In the genomic region with DNA sequence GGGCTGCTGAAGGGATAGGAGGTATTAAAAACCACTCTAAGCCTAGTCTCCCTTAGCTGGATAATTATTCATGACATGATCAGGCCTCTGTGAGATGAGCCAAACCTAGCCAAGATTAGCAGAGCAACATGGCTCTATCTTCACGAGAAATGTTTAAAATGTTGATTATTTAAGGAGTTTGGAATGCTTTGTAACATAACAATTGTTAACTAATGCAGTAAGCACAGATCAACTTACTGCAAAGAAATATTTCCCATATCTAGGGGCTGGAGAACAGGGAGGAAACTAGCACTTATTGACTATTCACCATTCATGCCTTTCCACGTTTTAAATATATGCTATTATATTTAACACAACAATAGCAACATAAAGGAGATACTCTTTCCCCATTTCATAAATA, we compare ENCODE assay signal across 21 cellular contexts.
A peak's percentile ranks its signal among the peaks of the same experiment; 100 is the strongest.
DNase-seq lines count a peak whose midpoint lies in the region; TF ChIP-seq lines count a peak whose summit lies in the region.
"Had no signal": no experiment of that assay in that cellular context is flagged by ENCODE, and none has a peak within 500 bp of the region (broad histone marks: within the 10 kb centered on the region; RNA-seq: fewer than 3 reads in every experiment).

No MANE protein-coding gene starts in this region.

- 2 to 7% (median 6%) methylated on average over 2 of the region's 2 CpGs for whole genome bisulfite sequencing in ovary, 3 donors

- TF ChIP-seq CTCF in breast epithelium (IDR thresholded peaks at IDR 0.05) (no peak), ovary (IDR thresholded peaks at IDR 0.05) (no peak)

- peak overlapping the region; percentile 41 to 48 for H3K27ac ChIP-seq in breast epithelium
- H3K27ac ChIP-seq in ovary: no peak overlapping the region

- intact Hi-C loops in breast epithelium (cut with DNase I; ENCODE audit: low total_unique reads): no loop called here
- intact Hi-C loops in ovary (cut with DNase I): no loop called here

- TF ChIP-seq EP300 in ovary (IDR thresholded peaks at IDR 0.05): no peak

- no peaks in the 10 kb centered on the region for H3K4me1 ChIP-seq in breast epithelium
- no peaks in the 10 kb centered on the region for H3K4me1 ChIP-seq in ovary (ENCODE audit: insufficient read depth)
- H3K4me1 ChIP-seq: Caco-2 had no signal

- no peak for TF ChIP-seq POLR2A in breast epithelium (IDR thresholded peaks at IDR 0.05)
- no peak for TF ChIP-seq POLR2A in ovary (IDR thresholded peaks at IDR 0.05)

- H3K4me3 ChIP-seq in breast epithelium (no peak overlapping the region), ovary (no peak overlapping the region)

- H3K36me3 ChIP-seq in breast epithelium: no peaks in the 10 kb centered on the region
- no peaks in the 10 kb centered on the region for H3K36me3 ChIP-seq in ovary

- peak; percentile 16 for DNase-seq in NCI-H82 (lab: John Stamatoyannopoulos, UW)
- no peak for DNase-seq in NCI-H82 treated with DMSO at 0.1 percent for 48 hours (lab: John Stamatoyannopoulos, UW; ENCODE audit: unreplicated experiment)
- no peak for DNase-seq in breast epithelium (ENCODE audit: low spot score in 2 of 2)
- peak; percentile 28 for DNase-seq in iris pigment epithelial cell (ENCODE audit: low read depth)
- no peak for DNase-seq in glomerular visceral epithelial cell (ENCODE audit: extremely low spot score)
- no peak for DNase-seq in stimulated activated CD4-positive, alpha-beta T cell treated with anti-CD3 and anti-CD28 coated beads, Interleukin-2, amount 100 ng/mL, for 48 hours
- no peak for DNase-seq in ovary
- no peak for DNase-seq in hypothalamus (lab: John Stamatoyannopoulos, UW)
- DNase-seq: 8988T; activated CD4-positive, CD25-positive, alpha-beta regulatory T cell treated with anti-CD3 and anti-CD28 coated beads, Interleukin-2, amount 50 U/mL, for 72 hours; activated CD8-positive, alpha-beta T cell treated with anti-CD3 and anti-CD28 coated beads, Interleukin-2, amount 10 ng/mL, durations not matched to agents 7 days and 5 days; activated naive CD4-positive, alpha-beta T cell treated with Interleukin-2 at 50 U/mL for 16 hours; activated T-cell treated with anti-CD3 and anti-CD28 coated beads, Interleukin-2, amount 50 U/mL, for 1 hour; anterior cingulate cortex; Caco-2; hippocampal formation; islet precursor cell; naive thymus-derived CD8-positive, alpha-beta T cell; NCI-H1105 treated with DMSO at 0.1 percent for 48 hours; NCI-H510A; stimulated activated naive CD8-positive, alpha-beta T cell treated with anti-CD3 and anti-CD28 coated beads, Interleukin-15, amount 100 ng/mL, for 72 hours had no signal

- H3K27me3 ChIP-seq in breast epithelium: no peaks in the 10 kb centered on the region
- H3K27me3 ChIP-seq in ovary: no peaks in the 10 kb centered on the region

- H3K9me3 ChIP-seq in breast epithelium: peaks cover 5 to 8% of the 10 kb centered on the region in 2 donors
- H3K9me3 ChIP-seq in ovary: no peaks in the 10 kb centered on the region
- H3K9me3 ChIP-seq: Caco-2 had no signal

Comparison
In these comparisons a context has a peak if more than half of its experiments do, and no peak if none do; other contexts are left out.
1. DNase-seq: peak in NCI-H82 (single experiment) and iris pigment epithelial cell (single experiment); none in NCI-H82 treated with DMSO at 0.1 percent for 48 hours (single experiment), breast epithelium (0 of 2), glomerular visceral epithelial cell (single experiment), stimulated activated CD4-positive, alpha-beta T cell treated with anti-CD3 and anti-CD28 coated beads, Interleukin-2, amount 100 ng/mL, for 48 hours (0 of 2), ovary (0 of 5) and hypothalamus (0 of 51).
2. H3K27ac ChIP-seq: peak in breast epithelium (2 of 2); none in ovary (0 of 2).